ENCODE assay signal across 14 cellular contexts in the genomic region with DNA sequence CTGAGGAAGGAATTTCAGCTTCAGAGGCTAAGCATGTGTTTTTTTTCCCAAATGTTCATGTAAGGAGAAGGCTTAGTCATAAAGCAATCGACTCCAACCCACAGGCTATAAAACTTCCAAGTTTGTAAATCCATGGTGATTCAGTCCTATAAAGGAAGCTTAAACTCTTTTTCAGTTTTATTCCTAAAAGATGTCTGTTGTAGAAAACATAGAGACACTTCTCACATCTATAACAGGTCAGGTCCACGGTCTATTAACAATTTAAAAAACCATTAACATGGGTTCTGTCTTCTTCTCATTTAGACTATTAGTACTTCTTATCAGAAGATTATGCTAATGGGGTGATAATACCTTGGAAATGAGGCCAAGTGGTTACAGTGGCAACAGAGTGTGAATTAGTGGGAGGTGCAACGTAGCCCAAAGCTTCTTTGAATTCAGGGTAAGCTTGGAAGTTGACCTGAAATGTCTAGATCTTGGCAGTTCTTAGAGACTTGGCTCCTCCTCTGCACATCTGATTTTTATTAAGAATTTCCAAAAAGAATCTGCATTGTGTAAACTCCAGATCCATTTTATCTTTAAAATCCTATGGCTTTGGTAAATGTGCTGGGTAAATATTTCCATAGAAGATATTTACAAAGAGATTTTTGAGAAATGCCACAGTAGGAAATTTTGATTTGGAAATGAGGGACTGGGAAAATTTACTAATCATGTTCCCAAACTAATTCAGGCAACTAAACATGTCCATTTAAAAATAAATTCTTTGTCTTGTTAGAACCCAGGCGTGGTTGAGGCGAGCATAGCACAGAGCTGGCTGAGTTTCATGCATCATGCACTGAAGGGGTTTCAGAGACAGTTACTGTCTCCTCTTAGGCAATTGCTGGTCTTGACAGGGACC.
DNase-seq lines count a peak whose midpoint lies in the region; ATAC-seq and FAIRE-seq lines count a peak whose summit lies in the region.
"Had no signal": no experiment of that assay in that cellular context is flagged by ENCODE, and none has a peak within 500 bp of the region (broad histone marks: within the 10 kb centered on the region; RNA-seq: fewer than 3 reads in every experiment).

No MANE protein-coding gene starts in this region.

- no peak for ATAC-seq in GM21825 (IDR thresholded peaks at IDR 0.05; ENCODE audit: unreplicated experiment)
- ATAC-seq: HCT116; stimulated activated memory B cell treated with anti-CD40 and anti-IgM and Interleukin-4, amounts not matched to agents 10 μg/mL and 1 μg/mL and 100 μg/mL, for 72 hours had no signal

- FAIRE-seq in endometrium (lab: Jason Lieb, UNC): peak; percentile 93
- FAIRE-seq: islet of Langerhans had no signal

- DNase-seq in AG08395 (ENCODE audit: low spot score) (peak; percentile 76), NCI-H226 (peak; percentile 51), myocyte (ENCODE audit: low read depth) (peak; percentile 34), NCI-H146 (lab: John Stamatoyannopoulos, UW) (no peak), MG63 (no peak)
- no peak for DNase-seq in activated CD8-positive, alpha-beta memory T cell treated with anti-CD3 and anti-CD28 coated beads, Interleukin-2, amount 50 U/mL, for 4 hours
- DNase-seq: activated CD8-positive, alpha-beta memory T cell treated with anti-CD3 and anti-CD28 coated beads, Interleukin-2, amount 50 U/mL, for 48 hours; dermis blood vessel endothelial cell; T-helper 2 cell had no signal

- H3K27me3 ChIP-seq in MG63: no peaks in the 10 kb centered on the region

- no peak overlapping the region for H3K4me3 ChIP-seq in MG63

- no peaks in the 10 kb centered on the region for H3K36me3 ChIP-seq in MG63

- no peaks in the 10 kb centered on the region for H3K9me3 ChIP-seq in MG63

Comparison
In these comparisons a context has a peak if more than half of its experiments do, and no peak if none do; other contexts are left out.
1. DNase-seq: peak in AG08395 (single experiment), NCI-H226 (single experiment) and myocyte (single experiment); none in NCI-H146 (single experiment), activated CD8-positive, alpha-beta memory T cell treated with anti-CD3 and anti-CD28 coated beads, Interleukin-2, amount 50 U/mL, for 4 hours (single experiment) and MG63 (single experiment).